Comparison of ENCODE assay signal across 8 cellular contexts in the genomic region with DNA sequence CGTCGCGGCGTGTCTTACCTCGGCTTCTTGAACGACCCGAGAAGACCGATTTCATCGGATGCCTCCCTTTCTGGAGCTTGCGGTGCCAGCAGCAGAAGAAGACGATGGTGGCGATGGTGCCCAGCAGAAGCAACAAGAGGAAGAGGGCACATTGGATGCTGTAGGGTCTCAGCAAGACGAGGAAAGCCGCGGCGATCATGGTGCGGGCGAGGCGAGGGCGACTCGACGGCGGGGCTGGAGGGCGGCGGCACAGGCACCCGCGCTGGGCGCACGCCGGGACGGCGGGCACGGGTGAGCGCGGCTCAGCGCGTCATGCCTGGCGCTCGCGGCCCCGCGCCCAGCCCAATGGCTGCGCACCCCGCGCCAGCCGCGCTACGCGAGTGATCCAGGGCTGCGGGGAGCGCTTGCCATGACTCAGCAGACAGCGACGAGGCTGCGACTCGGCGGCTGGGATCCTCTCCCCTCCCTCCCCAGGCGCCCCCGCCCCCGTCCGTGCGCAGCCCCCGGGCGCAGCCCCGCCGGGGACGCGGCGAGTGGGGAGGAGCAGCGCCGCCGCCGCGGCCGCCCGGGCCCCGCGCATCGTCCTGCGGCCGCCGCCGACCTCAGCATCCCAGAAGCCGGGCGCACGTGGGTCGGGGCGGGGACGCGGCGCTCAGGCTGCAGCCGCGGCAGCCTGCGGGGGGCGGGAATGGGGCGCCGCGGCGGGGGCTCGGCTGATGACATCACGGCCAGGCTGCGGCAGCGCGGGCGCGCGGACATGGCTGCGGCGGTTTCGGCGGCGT. TPM values are rescaled to one million over a fixed set of nuclear protein-coding genes. Genes with fewer than 3 reads are reported as not detected.
DNase-seq lines count a peak whose midpoint lies in the region; ATAC-seq and TF ChIP-seq lines count a peak whose summit lies in the region.

A gene with protein sequence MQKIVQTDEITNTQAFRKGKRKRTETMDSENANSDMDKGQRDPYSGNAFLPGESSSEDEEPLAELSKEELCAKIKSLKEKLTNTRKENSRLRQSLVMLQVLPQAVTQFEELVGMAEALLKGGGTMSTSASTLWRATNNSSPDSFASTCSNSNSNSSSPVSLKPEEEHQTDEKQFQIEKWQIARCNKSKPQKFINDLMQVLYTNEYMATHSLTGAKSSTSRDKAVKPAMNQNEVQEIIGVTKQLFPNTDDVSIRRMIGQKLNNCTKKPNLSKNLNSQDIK (plus strand): TSS at position 719 of the 782 bp plus-strand sequence. CDS start 26,704 bp downstream, outside the sequence.

- peak within 1 kb of the TSS; percentile 97 for H3K4me2 ChIP-seq in PC-9

- H3K27ac ChIP-seq in PC-9 (peak within 1 kb of the TSS; percentile 93), ascending aorta (peak within 1 kb of the TSS; percentile 47 to 63), rectal smooth muscle tissue (ENCODE audit: low read depth, low read length) (peak within 1 kb of the TSS; percentile 56)

- intact Hi-C loops in PC-9 (cut with micrococcal nuclease; ENCODE audit: unreplicated experiment) (loop anchor here (1.0 to 5.0 kb wide), 8 partner anchors 16 to 362 kb away; a partner anchor contains a TSS), ascending aorta (cut with DNase I) (loop anchor here (1.0 to 10.0 kb wide), 3 partner anchors 68 to 363 kb away; a partner anchor contains a TSS)

- H3K9me3 ChIP-seq in PC-9 (ENCODE audit: insufficient read depth, low read depth) (no peaks in the 10 kb centered on the region), ascending aorta (no peaks in the 10 kb centered on the region)

- H3K27me3 ChIP-seq in PC-9 (ENCODE audit: insufficient read depth, low read depth) (no peaks in the 10 kb centered on the region), ascending aorta (no peaks in the 10 kb centered on the region), rectal smooth muscle tissue (ENCODE audit: control insufficient read depth, insufficient read depth, low read length) (no peaks in the 10 kb centered on the region)

- ATAC-seq in GM19372 (IDR thresholded peaks at IDR 0.05; ENCODE audit: low read depth, unreplicated experiment): peak; percentile 33
- ATAC-seq in HG03378 (IDR thresholded peaks at IDR 0.05; ENCODE audit: unreplicated experiment): peak; percentile 22

- H3K36me3 ChIP-seq in PC-9 (ENCODE audit: low read depth) (no peaks in the 10 kb centered on the region), ascending aorta (no peaks in the 10 kb centered on the region), rectal smooth muscle tissue (ENCODE audit: control insufficient read depth, insufficient read depth, low read length) (no peaks in the 10 kb centered on the region)

- H2AFZ ChIP-seq in PC-9: peak within 1 kb of the TSS; percentile 97

- H4K20me1 ChIP-seq in PC-9 (ENCODE audit: insufficient read depth): no peaks in the 10 kb centered on the region

- peaks cover 42% of the 10 kb centered on the region for H3K4me1 ChIP-seq in PC-9 (replicated peaks; ENCODE audit: insufficient read depth)
- H3K4me1 ChIP-seq in ascending aorta: peaks cover 0 to 3% of the 10 kb centered on the region in 2 donors
- no peaks in the 10 kb centered on the region for H3K4me1 ChIP-seq in rectal smooth muscle tissue (ENCODE audit: control insufficient read depth, insufficient read depth, low read length)

- H3K9me2 ChIP-seq in PC-9 (ENCODE audit: insufficient read depth): no peaks in the 10 kb centered on the region

- CTCF ChIA-PET in PC-9 (lab: Charles Lee): interaction anchor here (0.6 to 1.1 kb wide), 3 partner anchors 50 to 362 kb away, joined by 3 to 9 read pairs (median 4); a partner anchor contains a TSS

- no TSS peak for BruUV-seq in PC-9 (replicated peaks; lab: Mats Ljungman, UMichigan)

- TF ChIP-seq CTCF in PC-9 (conservative IDR thresholded peaks at IDR 0.05): no peak
- no peak for TF ChIP-seq CTCF in ascending aorta (IDR thresholded peaks at IDR 0.05)

- H3K9ac ChIP-seq in rectal smooth muscle tissue (ENCODE audit: low read length): peak within 1 kb of the TSS; percentile 19

- H3K79me2 ChIP-seq in PC-9 (ENCODE audit: low read depth): peaks cover 37% of the 10 kb centered on the region

- H3K4me3 ChIP-seq in PC-9 (peak within 1 kb of the TSS; percentile 93), ascending aorta (peak within 1 kb of the TSS; percentile 61 to 75), rectal smooth muscle tissue (ENCODE audit: low read length) (peak within 1 kb of the TSS; percentile 82)

- peaks cover 16% of the 10 kb centered on the region for H3F3A ChIP-seq in PC-9 (ENCODE audit: insufficient read depth, low read depth)

- DNase-seq in DMS79 treated with DMSO at 0.1 percent for 48 hours (lab: John Stamatoyannopoulos, UW) (peak; percentile 32), PC-9 (peak; percentile 55 to 74), ascending aorta (ENCODE audit: low spot score in 2 of 2) (peak in 1 of 2 donors; percentile 75), hippocampal formation (lab: John Stamatoyannopoulos, UW) (peak; percentile 78 to 79), activated gamma-delta T cell treated with Interleukin-2 at 50 U/mL for 16 hours (no peak)

- POLR2A ChIA-PET in PC-9 (lab: Charles Lee; ENCODE audit: unreplicated experiment): interaction anchor here (0.6 to 0.7 kb wide), 5 partner anchors 16 to 359 kb away, joined by 3 to 5 read pairs (median 3); no protein-coding TSS in a partner anchor

RNA-seq across cellular contexts. Expression of the gene that starts here (rescaled TPM):
- total RNA-seq in PC-9 (2021) (4.1 and 5.7 TPM in 2 replicates), ascending aorta (1.3 TPM)
